ENCODE assay signal across 1 cellular context in the genomic region with DNA sequence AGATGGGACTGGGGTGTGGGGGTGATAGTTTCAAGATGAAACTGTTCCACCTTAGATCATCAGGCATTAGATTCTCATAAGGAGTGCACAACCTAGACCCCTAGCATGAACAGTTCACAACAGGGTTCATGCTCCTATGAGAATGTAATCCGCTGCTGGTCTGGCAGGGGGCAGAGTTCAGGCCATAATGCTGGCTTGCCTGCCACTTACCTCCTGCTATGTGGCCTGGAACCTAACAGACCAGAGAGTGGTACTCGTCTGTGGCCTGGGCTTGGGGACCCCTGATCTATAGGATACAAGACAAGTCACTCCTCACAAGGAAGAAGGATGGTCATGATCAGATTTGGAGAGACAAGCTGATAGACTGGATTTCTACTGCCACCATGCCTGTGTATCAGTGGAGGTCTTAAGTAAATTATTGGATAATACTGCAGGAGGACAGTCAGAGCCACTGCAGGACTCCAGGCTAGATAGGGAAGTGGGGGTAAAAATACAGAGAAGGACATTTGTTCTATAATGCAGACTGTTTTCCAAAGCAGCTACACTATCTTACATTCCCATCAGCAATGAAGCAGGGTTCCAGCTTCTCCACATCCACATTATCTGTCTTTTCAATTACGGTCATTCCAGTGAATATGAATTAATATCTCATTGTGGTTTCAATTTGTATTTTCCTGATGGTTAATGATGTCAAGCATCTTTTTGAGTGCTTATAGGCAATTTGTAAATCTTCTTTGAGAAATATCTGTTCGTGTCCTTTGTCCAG.
TF ChIP-seq lines count a peak whose summit lies in the region.

No MANE protein-coding gene starts in this region.

TF ChIP-seq in SK-N-SH, 30 proteins besides CTCF, POLR2A, EP300 and RAD21:
- TF ChIP-seq, protein P1, sequence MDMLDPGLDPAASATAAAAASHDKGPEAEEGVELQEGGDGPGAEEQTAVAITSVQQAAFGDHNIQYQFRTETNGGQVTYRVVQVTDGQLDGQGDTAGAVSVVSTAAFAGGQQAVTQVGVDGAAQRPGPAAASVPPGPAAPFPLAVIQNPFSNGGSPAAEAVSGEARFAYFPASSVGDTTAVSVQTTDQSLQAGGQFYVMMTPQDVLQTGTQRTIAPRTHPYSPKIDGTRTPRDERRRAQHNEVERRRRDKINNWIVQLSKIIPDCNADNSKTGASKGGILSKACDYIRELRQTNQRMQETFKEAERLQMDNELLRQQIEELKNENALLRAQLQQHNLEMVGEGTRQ (IDR thresholded peaks at IDR 0.05; ENCODE audit: borderline replicate concordance, low read depth, low read length) = no peak
- no peak for TF ChIP-seq POLR2AphosphoS5 (IDR thresholded peaks at IDR 0.05; ENCODE audit: low read depth, low read length)
- TF ChIP-seq CHD2 (IDR thresholded peaks at IDR 0.05; ENCODE audit: low read length, partially characterized antibody) = peak; percentile 12
- peak; percentile 53; the same call in 1 of the 2 replicates for TF ChIP-seq RCOR1 (IDR thresholded peaks at IDR 0.05; ENCODE audit: low read length)
